17 cellular contexts compared by ENCODE assay signal in genomic region chr3:42730706-42731420, GRCh38. TPM values are rescaled to one million over a fixed set of nuclear protein-coding genes. Genes with fewer than 3 reads are reported as not detected.
"Had no signal": no experiment of that assay in that cellular context is flagged by ENCODE, and none has a peak within 500 bp of the region (broad histone marks: within the 10 kb centered on the region; RNA-seq: fewer than 3 reads in every experiment).

No MANE protein-coding gene starts in this region.

- H3K36me3 ChIP-seq: neural progenitor cell had no signal

- H3K4me2 ChIP-seq: neural progenitor cell had no signal

- H3K4me3 ChIP-seq: neural progenitor cell, testis had no signal

- H3K27ac ChIP-seq: neural progenitor cell had no signal

- H3K27me3 ChIP-seq: neural progenitor cell, testis had no signal

- H3K9me3 ChIP-seq: testis had no signal

- H3K9ac ChIP-seq: neural progenitor cell had no signal

- DNase-seq: activated CD4-positive, alpha-beta memory T cell treated with anti-CD3 and anti-CD28 coated beads for 36 hours; activated CD4-positive, CD25-positive, alpha-beta regulatory T cell treated with anti-CD3 and anti-CD28 coated beads, Interleukin-2, amount 50 U/mL, for 72 hours; activated CD8-positive, alpha-beta memory T cell treated with anti-CD3 and anti-CD28 coated beads, Interleukin-2, amount 50 U/mL, for 4 hours; activated naive CD4-positive, alpha-beta T cell treated with anti-CD3 and anti-CD28 coated beads, Interleukin-2, amount 10 ng/mL, durations not matched to agents 7 days and 5 days; cerebellar nuclear complex; stimulated activated CD4-positive, alpha-beta T cell treated with anti-CD3 and anti-CD28 coated beads, Interleukin-12 subunit alpha, Interleukin-12 subunit beta, amount 100 ng/mL, for 4 hours; stimulated activated naive CD4-positive, alpha-beta T cell treated with Interleukin-2 at 50 U/mL for 16 hours; T-helper 9 cell had no signal

- H2AFZ ChIP-seq: neural progenitor cell had no signal

- ATAC-seq: esophagus mucosa had no signal

RNA-seq across cellular contexts. Expression of gene HHATL, which starts 28.3 kb away (rescaled TPM):
- total RNA-seq: activated CD4-positive, alpha-beta memory T cell treated with anti-CD3 and anti-CD28 coated beads for 36 hours; dermis microvascular lymphatic vessel endothelial cell; esophagus mucosa; mesothelial cell of epicardium; sciatic nerve; SK-MEL-5 had no signal

RNA-seq across cellular contexts. Expression of gene CCDC13, which starts 42.2 kb away (rescaled TPM):
- total RNA-seq: esophagus mucosa had no signal

RNA-seq across cellular contexts. Expression of gene KLHL40, which starts 45.5 kb away (rescaled TPM):
- total RNA-seq: activated CD4-positive, alpha-beta memory T cell treated with anti-CD3 and anti-CD28 coated beads for 36 hours; dermis microvascular lymphatic vessel endothelial cell; esophagus mucosa; liver; mesothelial cell of epicardium; posterior vena cava; SK-MEL-5 had no signal
